ENCODE assay signal across 9 cellular contexts in genomic region chr14:50871914-50872732, GRCh38. TPM values are rescaled to one million over a fixed set of nuclear protein-coding genes. Genes with fewer than 3 reads are reported as not detected.
DNase-seq lines count a peak whose midpoint lies in the region; ATAC-seq, FAIRE-seq and TF ChIP-seq lines count a peak whose summit lies in the region.
"Had no signal": no experiment of that assay in that cellular context is flagged by ENCODE, and none has a peak within 500 bp of the region (broad histone marks: within the 10 kb centered on the region; RNA-seq: fewer than 3 reads in every experiment).

TSS of gene ABHD12B (plus strand) at chr14:50872053. CDS start at chr14:50872175, 122 bp downstream.

- no peaks in the 10 kb centered on the region for H3K36me3 ChIP-seq in H7 (replicated peaks; ENCODE audit: control insufficient read depth, insufficient read depth, low read length)

- peaks cover 17% of the 10 kb centered on the region for H3K27me3 ChIP-seq in H7 (ENCODE audit: control insufficient read depth, insufficient read depth, low read length)

- peak; percentile 49 for ATAC-seq in left colon
- ATAC-seq in HG02588 (IDR thresholded peaks at IDR 0.05; ENCODE audit: unreplicated experiment): no peak

- DNase-seq in H7: peak; percentile 81
- DNase-seq in chondrocyte (ENCODE audit: low spot score): no peak
- DNase-seq in left colon: peak in 1 of 2 donors; percentile 18
- DNase-seq in AML-193 (lab: John Stamatoyannopoulos, UW): no peak
- DNase-seq in RCC 7860 (ENCODE audit: low spot score): no peak
- DNase-seq in NCI-H446 treated with DMSO at 0.1 percent for 48 hours (lab: John Stamatoyannopoulos, UW): no peak
- DNase-seq: NCI-H187 had no signal

- no peak for TF ChIP-seq CTCF in chondrocyte (IDR thresholded peaks at IDR 0.05)

- no peaks in the 10 kb centered on the region for H3K36me3 Mint-ChIP-seq in chondrocyte (ENCODE audit: low read depth)

- no peak within 1 kb of the TSS for H3K27ac Mint-ChIP-seq in chondrocyte (ENCODE audit: unreplicated experiment)

- peak within 1 kb of the TSS in 6 of 21 experiments; percentile 26 to 72 (median 42) for H3K27ac ChIP-seq in skin epidermis

- peaks cover 34% of the 10 kb centered on the region for H3K27me3 Mint-ChIP-seq in chondrocyte (ENCODE audit: low read depth)

- intact Hi-C loops in left colon (cut with DNase I, micrococcal nuclease): no loop called here

- H3K4me3 ChIP-seq in H7 (ENCODE audit: insufficient read depth, low read depth, low read length) (peak within 1 kb of the TSS; percentile 18), skin epidermis (peak within 1 kb of the TSS in 6 of 7 experiments; percentile 6 to 43 (median 26))

- no peak for FAIRE-seq in RCC 7860 (lab: Jason Lieb, UNC)

- H3K4me1 Mint-ChIP-seq in chondrocyte (ENCODE audit: low read depth): peaks cover 9% of the 10 kb centered on the region

- no peaks in the 10 kb centered on the region for H3K9me3 Mint-ChIP-seq in chondrocyte (ENCODE audit: low read depth)

- H3K4me3 Mint-ChIP-seq in chondrocyte (ENCODE audit: unreplicated experiment): peak within 1 kb of the TSS; percentile 23

RNA-seq across cellular contexts. Expression of gene ABHD12B, which starts in this region (rescaled TPM):
- total RNA-seq in H7 (2014; rRNA removed; shearing (Covaris generic)): 9.6 and 19.3 TPM in 2 replicates
- total RNA-seq in chondrocyte (not detected in 3 replicates), left colon (10 to 100 TPM in 1 of 2 donors, 1 to 10 TPM in 1; 3.9 to 12.7 TPM)
